In the genomic region with DNA sequence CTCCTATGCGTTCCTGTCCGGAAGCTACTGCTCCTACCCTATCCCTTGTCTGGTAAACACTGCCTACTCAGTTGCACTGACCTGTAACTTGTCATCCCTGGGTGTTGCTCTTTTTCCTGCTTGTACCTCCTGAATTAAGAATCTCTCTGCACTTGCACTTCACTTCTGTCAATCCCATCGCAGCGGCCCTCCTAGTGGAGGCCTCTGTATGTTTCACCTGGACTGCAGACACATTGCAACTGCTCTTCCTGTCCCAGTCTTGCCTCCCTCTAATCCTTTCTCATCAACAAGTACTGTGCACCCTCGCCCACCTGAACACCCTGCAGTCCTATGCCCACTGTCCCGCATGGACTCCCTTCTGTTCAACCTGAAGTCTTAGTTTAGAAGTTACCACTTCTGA, we compare ENCODE assay signal across 2 cellular contexts.
TF ChIP-seq lines count a peak whose summit lies in the region.

No MANE protein-coding gene starts in this region.

TF ChIP-seq in GM12878, 131 proteins besides CTCF, POLR2A, EP300 and RAD21:
- TF ChIP-seq BACH1 (IDR thresholded peaks at IDR 0.05; ENCODE audit: borderline replicate concordance) (no peak), ZZZ3 (IDR thresholded peaks at IDR 0.05; ENCODE audit: control insufficient read depth, insufficient read length, low read depth) (no peak), SMAD5 (IDR thresholded peaks at IDR 0.05; ENCODE audit: low read depth) (no peak), SMARCA5 (IDR thresholded peaks at IDR 0.05) (no peak)

TF ChIP-seq in SK-N-SH, 30 proteins besides CTCF, POLR2A, EP300 and RAD21:
- TF ChIP-seq FOXJ3 (CRISPR knock-in tag; IDR thresholded peaks at IDR 0.05), result no peak
- no peak for TF ChIP-seq SIN3A (IDR thresholded peaks at IDR 0.05; ENCODE audit: borderline replicate concordance, low read depth, low read length)
- no peak for TF ChIP-seq FOXM1 (IDR thresholded peaks at IDR 0.05; ENCODE audit: low read depth)
- no peak for TF ChIP-seq JUND (IDR thresholded peaks at IDR 0.05)
- no peak for TF ChIP-seq TAF1 (IDR thresholded peaks at IDR 0.05; ENCODE audit: borderline replicate concordance, low read depth, low read length)
- TF ChIP-seq TEAD4 (IDR thresholded peaks at IDR 0.05; ENCODE audit: borderline replicate concordance, insufficient read depth), result no peak
- TF ChIP-seq PBX3 (IDR thresholded peaks at IDR 0.05), result no peak
- no peak for TF ChIP-seq NFIC (IDR thresholded peaks at IDR 0.05; ENCODE audit: borderline replicate concordance)
- TF ChIP-seq MXI1 (IDR thresholded peaks at IDR 0.05; ENCODE audit: low read depth, low read length), result no peak
- TF ChIP-seq, protein P1, sequence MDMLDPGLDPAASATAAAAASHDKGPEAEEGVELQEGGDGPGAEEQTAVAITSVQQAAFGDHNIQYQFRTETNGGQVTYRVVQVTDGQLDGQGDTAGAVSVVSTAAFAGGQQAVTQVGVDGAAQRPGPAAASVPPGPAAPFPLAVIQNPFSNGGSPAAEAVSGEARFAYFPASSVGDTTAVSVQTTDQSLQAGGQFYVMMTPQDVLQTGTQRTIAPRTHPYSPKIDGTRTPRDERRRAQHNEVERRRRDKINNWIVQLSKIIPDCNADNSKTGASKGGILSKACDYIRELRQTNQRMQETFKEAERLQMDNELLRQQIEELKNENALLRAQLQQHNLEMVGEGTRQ (IDR thresholded peaks at IDR 0.05; ENCODE audit: borderline replicate concordance, low read depth, low read length), result no peak
- no peak for TF ChIP-seq RFX5 (IDR thresholded peaks at IDR 0.05; ENCODE audit: low read length)
- no peak for TF ChIP-seq SMC3 (IDR thresholded peaks at IDR 0.05; ENCODE audit: low read depth, low read length)
- no peak for TF ChIP-seq MAX (IDR thresholded peaks at IDR 0.05; ENCODE audit: low read depth)
- TF ChIP-seq USF1 (IDR thresholded peaks at IDR 0.05; ENCODE audit: borderline replicate concordance, low read depth), result no peak
- no peak for TF ChIP-seq RXRA (IDR thresholded peaks at IDR 0.05; ENCODE audit: borderline replicate concordance, low read depth)
- TF ChIP-seq TCF12 (IDR thresholded peaks at IDR 0.05), result no peak
